Comparison of ENCODE assay signal across 1 cellular context in genomic region chr9:134328341-134328840, GRCh38.
A peak's percentile ranks its signal among the peaks of the same experiment; 100 is the strongest.
TF ChIP-seq lines count a peak whose summit lies in the region.

No MANE protein-coding gene starts in this region.

TF ChIP-seq in K562, 482 proteins besides CTCF, POLR2A, EP300 and RAD21 (continued from another document):
- TF ChIP-seq PKNOX1 (IDR thresholded peaks at IDR 0.05) (no peak), SREBF1 (IDR thresholded peaks at IDR 0.05; ENCODE audit: borderline replicate concordance, low read depth, low read length) (no peak), NFE2 (IDR thresholded peaks at IDR 0.05; ENCODE audit: low read depth) (no peak), E4F1 (CRISPR knock-in tag; IDR thresholded peaks at IDR 0.05; ENCODE audit: borderline replicate concordance) (no peak), KAT2B (IDR thresholded peaks at IDR 0.05; ENCODE audit: low read depth, low read length) (no peak), AFF1 (IDR thresholded peaks at IDR 0.05; ENCODE audit: low read depth in 1 of 2, partially characterized antibody in 2 of 2) (no peak), RBBP5 (IDR thresholded peaks at IDR 0.05; ENCODE audit: borderline replicate concordance, insufficient read depth, low read length, poor library complexity, severe bottlenecking) (peak; percentile 1), ZNF263 (CRISPR knock-in tag; IDR thresholded peaks at IDR 0.05; ENCODE audit: borderline replicate concordance) (0 out of 2 replicates have a peak, but pooled peaks have one; percentile 10), ZFX (CRISPR knock-in tag; IDR thresholded peaks at IDR 0.05) (peak; percentile 41), TSC22D4 (tag; IDR thresholded peaks at IDR 0.05) (no peak), CSDE1 (IDR thresholded peaks at IDR 0.05) (no peak), C11orf30 (IDR thresholded peaks at IDR 0.05; ENCODE audit: low read depth) (no peak)
